Comparison of ENCODE assay signal across 30 cellular contexts in the genomic region with DNA sequence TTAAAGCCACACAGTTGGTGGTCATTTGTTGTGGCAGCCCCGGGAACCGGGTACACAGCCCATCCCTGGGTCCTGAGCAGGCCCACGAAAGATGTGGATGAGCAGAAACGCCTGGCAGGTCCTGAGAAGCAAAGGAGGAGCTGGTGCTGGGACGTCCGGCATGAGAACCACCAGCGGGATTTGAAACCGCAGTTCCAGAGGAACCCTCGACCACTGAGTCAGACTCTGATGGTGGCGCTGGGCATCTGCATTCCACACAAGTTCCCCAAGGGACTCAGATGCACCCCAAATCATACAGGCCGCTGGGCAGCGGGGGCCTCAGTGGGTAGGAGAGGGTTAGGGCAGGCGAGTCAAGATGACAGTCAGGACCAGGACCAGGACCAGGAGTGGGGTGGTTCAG.
"Had no signal": no experiment of that assay in that cellular context is flagged by ENCODE, and none has a peak within 500 bp of the region (broad histone marks: within the 10 kb centered on the region; RNA-seq: fewer than 3 reads in every experiment).

No MANE protein-coding gene starts in this region.

- H3K4me1 Mint-ChIP-seq: activated CD4-positive, alpha-beta T cell treated with anti-CD3 and anti-CD28 coated beads for 36 hours; activated CD4-positive, alpha-beta T cell treated with anti-CD3 and anti-CD28 coated beads, Interleukin-2, amount 10 ng/mL, durations not matched to agents 24 days and 14 days; activated naive CD4-positive, alpha-beta T cell treated with anti-CD3 and anti-CD28 coated beads, Interleukin-2, amount 50 U/mL, for 24 hours; activated naive CD8-positive, alpha-beta T cell treated with anti-CD3 and anti-CD28 coated beads for 36 hours; activated naive CD8-positive, alpha-beta T cell treated with anti-CD3 and anti-CD28 coated beads, Interleukin-2, amount 50 U/mL, for 24 hours had no signal

- H3K9me3 Mint-ChIP-seq: activated CD4-positive, alpha-beta memory T cell treated with anti-CD3 and anti-CD28 coated beads for 36 hours; activated CD4-positive, alpha-beta T cell treated with anti-CD3 and anti-CD28 coated beads, Interleukin-2, amount 10 ng/mL, durations not matched to agents 24 days and 14 days; activated naive CD4-positive, alpha-beta T cell treated with anti-CD3 and anti-CD28 coated beads for 36 hours; activated naive CD4-positive, alpha-beta T cell treated with anti-CD3 and anti-CD28 coated beads, Interleukin-2, amount 50 U/mL, for 24 hours; activated naive CD8-positive, alpha-beta T cell treated with anti-CD3 and anti-CD28 coated beads for 36 hours; activated naive CD8-positive, alpha-beta T cell treated with anti-CD3 and anti-CD28 coated beads, Interleukin-2, amount 50 U/mL, for 24 hours; activated T-helper 1 cell treated with anti-CD3 and anti-CD28 coated beads, Interleukin-12 subunit alpha, Interleukin-12 subunit beta, Interleukin-2, Interleukin-4 antibody, amounts not matched to agents 30 ng/mL and 10 ng/mL and 1 ng/mL, durations not matched to agents 14 hours and 24 hours and 36 hours; activated T-helper 2 cell treated with anti-CD3 and anti-CD28 coated beads, Interferon-gamma antibody, Interleukin-2, Interleukin-4, amounts not matched to agents 10 μg/mL and 5 μg/mL and 100 μg/mL, durations not matched to agents 14 hours and 24 hours and 36 hours; effector memory CD8-positive, alpha-beta T cell had no signal

- DNase-seq: activated CD4-positive, alpha-beta memory T cell treated with anti-CD3 and anti-CD28 coated beads for 36 hours; activated CD4-positive, alpha-beta T cell treated with anti-CD3 and anti-CD28 coated beads for 36 hours; activated CD4-positive, alpha-beta T cell treated with anti-CD3 and anti-CD28 coated beads, Interleukin-2, amount 10 ng/mL, durations not matched to agents 24 days and 14 days; activated CD4-positive, CD25-positive, alpha-beta regulatory T cell; activated CD4-positive, CD25-positive, alpha-beta regulatory T cell treated with anti-CD3 and anti-CD28 coated beads, Interleukin-2, amount 50 U/mL, for 72 hours; activated CD8-positive, alpha-beta memory T cell treated with anti-CD3 and anti-CD28 coated beads, Interleukin-2, amount 10 ng/mL, durations not matched to agents 7 days and 5 days; activated CD8-positive, alpha-beta memory T cell treated with anti-CD3 and anti-CD28 coated beads, Interleukin-2, amount 50 U/mL, for 4 hours; activated CD8-positive, alpha-beta T cell treated with anti-CD3 and anti-CD28 coated beads, Interleukin-2, amount 10 ng/mL, durations not matched to agents 7 days and 5 days; activated effector memory CD4-positive, alpha-beta T cell treated with anti-CD3 and anti-CD28 coated beads, Interleukin-2, amount 50 U/mL, for 16 hours; activated naive CD4-positive, alpha-beta T cell treated with anti-CD3 and anti-CD28 coated beads for 36 hours; activated naive CD8-positive, alpha-beta T cell treated with anti-CD3 and anti-CD28 coated beads for 36 hours; activated naive CD8-positive, alpha-beta T cell treated with anti-CD3 and anti-CD28 coated beads, Interleukin-2, amount 50 U/mL, for 24 hours; activated T-cell treated with anti-CD3 and anti-CD28 coated beads, Interleukin-2, amount 50 U/mL, for 1 hour; activated T-cell treated with anti-CD3 and anti-CD28 coated beads, Interleukin-2, amount 50 U/mL, for 48 hours; adrenal gland; amygdala; body of pancreas; caudate nucleus; cortex of kidney; dermis blood vessel endothelial cell; effector CD4-positive, alpha-beta T cell; effector memory CD8-positive, alpha-beta T cell; esophagus squamous epithelium; foreskin melanocyte; T-helper 2 cell had no signal

- H3K27me3 Mint-ChIP-seq: activated CD4-positive, alpha-beta T cell treated with anti-CD3 and anti-CD28 coated beads, Interleukin-2, amount 10 ng/mL, durations not matched to agents 24 days and 14 days; activated CD8-positive, alpha-beta memory T cell treated with anti-CD3 and anti-CD28 coated beads, Interleukin-2, amount 10 ng/mL, durations not matched to agents 7 days and 5 days; activated naive CD4-positive, alpha-beta T cell treated with anti-CD3 and anti-CD28 coated beads, Interleukin-2, amount 50 U/mL, for 24 hours; activated naive CD8-positive, alpha-beta T cell treated with anti-CD3 and anti-CD28 coated beads for 36 hours; activated naive CD8-positive, alpha-beta T cell treated with anti-CD3 and anti-CD28 coated beads, Interleukin-2, amount 50 U/mL, for 24 hours had no signal

- H3K4me3 Mint-ChIP-seq: activated CD4-positive, alpha-beta memory T cell treated with anti-CD3 and anti-CD28 coated beads for 36 hours; activated CD4-positive, alpha-beta T cell treated with anti-CD3 and anti-CD28 coated beads for 36 hours; activated CD4-positive, alpha-beta T cell treated with anti-CD3 and anti-CD28 coated beads, Interleukin-2, amount 10 ng/mL, durations not matched to agents 24 days and 14 days; activated CD8-positive, alpha-beta memory T cell treated with anti-CD3 and anti-CD28 coated beads, Interleukin-2, amount 10 ng/mL, durations not matched to agents 7 days and 5 days; activated CD8-positive, alpha-beta T cell treated with anti-CD3 and anti-CD28 coated beads, Interleukin-2, amount 10 ng/mL, durations not matched to agents 7 days and 5 days; activated naive CD4-positive, alpha-beta T cell treated with anti-CD3 and anti-CD28 coated beads for 36 hours; activated naive CD4-positive, alpha-beta T cell treated with anti-CD3 and anti-CD28 coated beads, Interleukin-2, amount 50 U/mL, for 24 hours; activated naive CD8-positive, alpha-beta T cell treated with anti-CD3 and anti-CD28 coated beads for 36 hours; activated naive CD8-positive, alpha-beta T cell treated with anti-CD3 and anti-CD28 coated beads, Interleukin-2, amount 50 U/mL, for 24 hours; activated T-helper 1 cell treated with anti-CD3 and anti-CD28 coated beads, Interleukin-12 subunit alpha, Interleukin-12 subunit beta, Interleukin-2, Interleukin-4 antibody, amounts not matched to agents 30 ng/mL and 10 ng/mL and 1 ng/mL, durations not matched to agents 14 hours and 24 hours and 36 hours; effector memory CD8-positive, alpha-beta T cell had no signal

- H3K36me3 Mint-ChIP-seq: activated CD4-positive, alpha-beta memory T cell treated with anti-CD3 and anti-CD28 coated beads for 36 hours; activated CD8-positive, alpha-beta memory T cell treated with anti-CD3 and anti-CD28 coated beads, Interleukin-2, amount 10 ng/mL, durations not matched to agents 7 days and 5 days; activated naive CD4-positive, alpha-beta T cell treated with anti-CD3 and anti-CD28 coated beads, Interleukin-2, amount 50 U/mL, for 24 hours; activated naive CD8-positive, alpha-beta T cell treated with anti-CD3 and anti-CD28 coated beads for 36 hours had no signal

- H3K4me3 ChIP-seq: adrenal gland, body of pancreas, esophagus squamous epithelium, gastroesophageal sphincter had no signal

- H3K36me3 ChIP-seq: adrenal gland, esophagus squamous epithelium, gastroesophageal sphincter had no signal

- H3K4me1 ChIP-seq: adrenal gland, esophagus squamous epithelium, gastroesophageal sphincter had no signal

- H3K27ac Mint-ChIP-seq: activated CD4-positive, alpha-beta memory T cell treated with anti-CD3 and anti-CD28 coated beads for 36 hours; activated CD4-positive, alpha-beta T cell treated with anti-CD3 and anti-CD28 coated beads for 36 hours; activated CD4-positive, alpha-beta T cell treated with anti-CD3 and anti-CD28 coated beads, Interleukin-2, amount 10 ng/mL, durations not matched to agents 24 days and 14 days; activated CD8-positive, alpha-beta memory T cell treated with anti-CD3 and anti-CD28 coated beads, Interleukin-2, amount 10 ng/mL, durations not matched to agents 7 days and 5 days; activated CD8-positive, alpha-beta T cell treated with anti-CD3 and anti-CD28 coated beads, Interleukin-2, amount 10 ng/mL, durations not matched to agents 7 days and 5 days; activated naive CD4-positive, alpha-beta T cell treated with anti-CD3 and anti-CD28 coated beads for 36 hours; activated naive CD4-positive, alpha-beta T cell treated with anti-CD3 and anti-CD28 coated beads, Interleukin-2, amount 50 U/mL, for 24 hours; activated naive CD8-positive, alpha-beta T cell treated with anti-CD3 and anti-CD28 coated beads for 36 hours; activated naive CD8-positive, alpha-beta T cell treated with anti-CD3 and anti-CD28 coated beads, Interleukin-2, amount 50 U/mL, for 24 hours; activated T-helper 1 cell treated with anti-CD3 and anti-CD28 coated beads, Interleukin-12 subunit alpha, Interleukin-12 subunit beta, Interleukin-2, Interleukin-4 antibody, amounts not matched to agents 30 ng/mL and 10 ng/mL and 1 ng/mL, durations not matched to agents 14 hours and 24 hours and 36 hours; activated T-helper 2 cell treated with anti-CD3 and anti-CD28 coated beads, Interferon-gamma antibody, Interleukin-2, Interleukin-4, amounts not matched to agents 10 μg/mL and 5 μg/mL and 100 μg/mL, durations not matched to agents 14 hours and 24 hours and 36 hours; effector memory CD8-positive, alpha-beta T cell had no signal

- H3K9me3 ChIP-seq: adrenal gland, body of pancreas, esophagus squamous epithelium, gastroesophageal sphincter had no signal

- H3K27ac ChIP-seq: adrenal gland, body of pancreas, epithelial cell of prostate, esophagus squamous epithelium, gastroesophageal sphincter had no signal

- ATAC-seq: activated CD4-positive, alpha-beta T cell treated with anti-CD3 and anti-CD28 coated beads for 36 hours; activated CD8-positive, alpha-beta memory T cell treated with anti-CD3 and anti-CD28 coated beads, Interleukin-2, amount 10 ng/mL, durations not matched to agents 7 days and 5 days; activated CD8-positive, alpha-beta T cell treated with anti-CD3 and anti-CD28 coated beads, Interleukin-2, amount 10 ng/mL, durations not matched to agents 7 days and 5 days; activated naive CD8-positive, alpha-beta T cell treated with anti-CD3 and anti-CD28 coated beads, Interleukin-2, amount 50 U/mL, for 24 hours; body of pancreas; effector memory CD8-positive, alpha-beta T cell; gastroesophageal sphincter had no signal

- H3K27me3 ChIP-seq: adrenal gland, body of pancreas, esophagus squamous epithelium, gastroesophageal sphincter had no signal
